In the genomic region with DNA sequence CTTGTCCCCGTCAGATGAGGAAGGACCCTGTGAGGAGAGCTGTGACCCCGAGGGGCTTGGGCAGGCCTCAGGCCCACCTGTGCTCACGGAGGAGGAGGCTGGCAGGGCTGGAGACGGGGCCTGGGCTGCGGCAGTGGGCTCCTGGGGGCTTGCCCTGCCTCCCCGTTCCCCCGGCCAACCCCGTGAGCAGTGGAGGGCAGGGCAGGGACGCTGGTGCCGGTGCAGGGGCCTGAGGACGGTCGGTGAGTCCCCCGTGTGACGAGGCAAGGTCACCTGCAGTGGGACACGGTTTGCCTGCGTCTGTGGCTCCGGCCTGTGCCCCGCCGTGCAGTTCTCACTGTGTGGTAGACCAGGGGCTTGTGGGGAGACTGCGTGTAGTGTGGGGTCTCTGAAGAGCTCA, we compare ENCODE assay signal across 24 cellular contexts. TPM values are rescaled to one million over a fixed set of nuclear protein-coding genes. Genes with fewer than 3 reads are reported as not detected.
"Had no signal": no experiment of that assay in that cellular context is flagged by ENCODE, and none has a peak within 500 bp of the region (broad histone marks: within the 10 kb centered on the region; RNA-seq: fewer than 3 reads in every experiment).

No MANE protein-coding gene starts in this region.

- H3K27me3 Mint-ChIP-seq: naive thymus-derived CD8-positive, alpha-beta T cell; progenitor cell of endocrine pancreas; stimulated activated naive CD8-positive, alpha-beta T cell treated with anti-CD3 and anti-CD28 coated beads, Interleukin-15, amount 100 ng/mL, for 72 hours had no signal

- DNase-seq: dorsolateral prefrontal cortex; effector CD8-positive, alpha-beta T cell; endodermal cell; foreskin keratinocyte; glutamatergic neuron; heart right ventricle; hippocampal formation; left ventricle myocardium superior; lower lobe of right lung; naive thymus-derived CD8-positive, alpha-beta T cell; nephron progenitor cell; right lobe of liver; small intestine; stimulated activated CD4-positive, alpha-beta T cell treated with anti-CD3 and anti-CD28 coated beads, Interleukin-15, amount 100 ng/mL, for 24 hours; stimulated activated CD4-positive, alpha-beta T cell treated with anti-CD3 and anti-CD28 coated beads, Interleukin-4, amount 100 ng/mL, for 1 hour; stimulated activated CD8-positive, alpha-beta memory T cell treated with anti-CD3 and anti-CD28 coated beads, Interleukin-4, amount 100 ng/mL, for 48 hours; stimulated activated naive CD4-positive, alpha-beta T cell; stimulated activated naive CD8-positive, alpha-beta T cell treated with anti-CD3 and anti-CD28 coated beads, Interleukin-15, amount 100 ng/mL, for 72 hours; thyroid gland; trophoblast cell had no signal

- H3K27ac ChIP-seq: epithelial cell of prostate, foreskin keratinocyte had no signal

- H3K27ac Mint-ChIP-seq: endodermal cell; naive thymus-derived CD8-positive, alpha-beta T cell; nephron progenitor cell; progenitor cell of endocrine pancreas had no signal

- H3K27me3 ChIP-seq: dorsolateral prefrontal cortex, foreskin keratinocyte, heart right ventricle, right lobe of liver, thyroid gland, vagina had no signal

- H3K9me3 Mint-ChIP-seq: endodermal cell; naive thymus-derived CD8-positive, alpha-beta T cell; nephron progenitor cell; stimulated activated naive CD8-positive, alpha-beta T cell treated with anti-CD3 and anti-CD28 coated beads, Interleukin-15, amount 100 ng/mL, for 72 hours had no signal

- ATAC-seq: foreskin keratinocyte; stimulated activated naive CD8-positive, alpha-beta T cell treated with anti-CD3 and anti-CD28 coated beads, Interleukin-15, amount 100 ng/mL, for 72 hours had no signal

- H3K4me3 ChIP-seq: right lobe of liver, thyroid gland had no signal

- H3K4me1 ChIP-seq: foreskin keratinocyte had no signal

- H3K9ac ChIP-seq: parathyroid adenoma had no signal

- H3K4me3 Mint-ChIP-seq: endodermal cell; naive thymus-derived CD8-positive, alpha-beta T cell; nephron progenitor cell; stimulated activated naive CD8-positive, alpha-beta T cell treated with anti-CD3 and anti-CD28 coated beads, Interleukin-15, amount 100 ng/mL, for 72 hours had no signal

- H3K36me3 ChIP-seq: right lobe of liver, thyroid gland, vagina had no signal

- H3K79me2 ChIP-seq: parathyroid adenoma had no signal

- H3K9me3 ChIP-seq: heart right ventricle, lower lobe of right lung, right lobe of liver, thyroid gland, vagina had no signal

- H3K36me3 Mint-ChIP-seq: naive thymus-derived CD8-positive, alpha-beta T cell had no signal

RNA-seq across cellular contexts. Expression of a gene that starts 15.9 kb away (rescaled TPM):
- polyA plus RNA-seq: naive thymus-derived CD8-positive, alpha-beta T cell had no signal
